Comparison of ENCODE assay signal across 25 cellular contexts in the genomic region with DNA sequence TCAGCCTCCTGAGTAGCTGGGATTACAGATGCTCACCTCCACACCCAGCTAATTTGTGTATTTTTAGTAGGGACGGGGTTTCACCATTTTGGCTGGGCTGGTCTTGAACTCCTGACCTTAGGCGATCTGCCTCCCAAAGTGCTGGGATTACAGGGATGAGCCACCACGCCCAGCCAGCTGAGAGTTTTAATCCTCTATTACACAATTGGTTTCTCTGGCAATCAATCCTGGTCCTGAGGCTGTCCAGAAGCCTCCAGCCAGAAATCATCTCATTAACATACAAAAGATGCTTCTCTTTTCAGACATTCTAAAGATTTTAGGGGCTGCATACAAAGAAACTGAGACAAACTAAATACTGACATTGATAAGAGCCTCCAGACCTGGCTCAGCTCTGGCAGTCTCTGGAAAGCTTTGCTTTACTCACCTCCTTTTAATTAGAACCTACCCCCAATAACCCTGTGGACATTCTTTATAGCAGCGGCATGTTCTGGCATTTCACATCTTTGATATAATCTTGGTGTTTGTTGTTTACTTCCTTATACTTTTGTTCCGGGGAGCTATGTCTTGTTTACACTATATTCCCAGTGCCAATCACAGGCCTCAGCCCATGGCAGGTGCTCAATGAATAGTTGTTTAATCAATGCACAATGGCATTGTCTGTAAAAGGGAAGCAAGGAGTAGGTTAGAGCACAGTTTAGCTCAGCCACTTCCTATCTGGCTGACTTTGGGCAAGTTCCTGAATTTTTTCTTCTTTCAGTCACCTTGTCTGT. TPM values are rescaled to one million over a fixed set of nuclear protein-coding genes. Genes with fewer than 3 reads are reported as not detected.
A peak's percentile ranks its signal among the peaks of the same experiment; 100 is the strongest.
DNase-seq lines count a peak whose midpoint lies in the region; ATAC-seq and TF ChIP-seq lines count a peak whose summit lies in the region.
"Had no signal": no experiment of that assay in that cellular context is flagged by ENCODE, and none has a peak within 500 bp of the region (broad histone marks: within the 10 kb centered on the region; RNA-seq: fewer than 3 reads in every experiment).

No MANE protein-coding gene starts in this region.

- peaks cover 0 to 6% (median 0%) of the 10 kb centered on the region in 3 donors for H3K36me3 ChIP-seq in Peyer's patch
- H3K36me3 ChIP-seq: uterus had no signal

- no peak overlapping the region for H3K4me3 ChIP-seq in Peyer's patch
- H3K4me3 ChIP-seq: pancreas, right lobe of liver, uterus had no signal

- TF ChIP-seq CTCF in Peyer's patch (IDR thresholded peaks at IDR 0.05) (no peak), HFFc6 (IDR thresholded peaks at IDR 0.05) (no peak)

- H3K27me3 Mint-ChIP-seq in effector memory CD8-positive, alpha-beta T cell: no peaks in the 10 kb centered on the region
- no peaks in the 10 kb centered on the region for H3K27me3 Mint-ChIP-seq in stimulated activated naive B cell treated with anti-CD40 and anti-IgM and Interleukin-4, amounts not matched to agents 10 μg/mL and 1 μg/mL and 100 μg/mL, for 72 hours
- peaks cover 1% of the 10 kb centered on the region; the same call in 1 of the 2 replicates for H3K27me3 Mint-ChIP-seq in HFFc6 (ENCODE audit: insufficient read depth)
- H3K27me3 Mint-ChIP-seq: activated B cell treated with CpG ODN at 0.5 μM for 24 hours; activated CD4-positive, alpha-beta memory T cell treated with anti-CD3 and anti-CD28 coated beads for 36 hours; IgD-negative memory B cell; naive B cell had no signal

- H3K36me3 Mint-ChIP-seq in effector memory CD8-positive, alpha-beta T cell (ENCODE audit: insufficient read depth): peaks cover 11% of the 10 kb centered on the region
- peaks cover 2 to 7% of the 10 kb centered on the region in 2 donors for H3K36me3 Mint-ChIP-seq in stimulated activated naive B cell treated with anti-CD40 and anti-IgM and Interleukin-4, amounts not matched to agents 10 μg/mL and 1 μg/mL and 100 μg/mL, for 72 hours
- H3K36me3 Mint-ChIP-seq in HFFc6 (ENCODE audit: low read depth): peaks cover 5% of the 10 kb centered on the region; the same call in 1 of the 2 replicates
- H3K36me3 Mint-ChIP-seq: naive B cell had no signal

- peaks cover 0 to 4% (median 2%) of the 10 kb centered on the region in 4 donors for H3K4me1 ChIP-seq in Peyer's patch
- H3K4me1 ChIP-seq: pancreas had no signal

- no peaks in the 10 kb centered on the region for H3K9me3 Mint-ChIP-seq in effector memory CD8-positive, alpha-beta T cell
- no peaks in the 10 kb centered on the region for H3K9me3 Mint-ChIP-seq in stimulated activated naive B cell treated with anti-CD40 and anti-IgM and Interleukin-4, amounts not matched to agents 10 μg/mL and 1 μg/mL and 100 μg/mL, for 72 hours
- H3K9me3 Mint-ChIP-seq in HFFc6: peaks cover 4% of the 10 kb centered on the region; the same call in 1 of the 2 replicates
- H3K9me3 Mint-ChIP-seq: activated B cell treated with CpG ODN at 0.5 μM for 24 hours; activated CD4-positive, alpha-beta memory T cell treated with anti-CD3 and anti-CD28 coated beads for 36 hours; IgD-negative memory B cell; naive B cell had no signal

- H3K27ac Mint-ChIP-seq in effector memory CD8-positive, alpha-beta T cell: peak overlapping the region; percentile 38 to 70
- peak overlapping the region; percentile 47 for H3K27ac Mint-ChIP-seq in stimulated activated naive B cell treated with anti-CD40 and anti-IgM and Interleukin-4, amounts not matched to agents 10 μg/mL and 1 μg/mL and 100 μg/mL, for 72 hours
- H3K27ac Mint-ChIP-seq in HFFc6: no peak overlapping the region
- H3K27ac Mint-ChIP-seq: activated B cell treated with CpG ODN at 0.5 μM for 24 hours; activated CD4-positive, alpha-beta memory T cell treated with anti-CD3 and anti-CD28 coated beads for 36 hours; T-helper 1 cell treated with Interleukin-12 subunit alpha and Interleukin-12 subunit beta and Interleukin-4 antibody, amounts not matched to agents 30 μg/mL and 1 μg/mL, for 36 hours had no signal

- DNase-seq in SKM-1 treated with dmso at 0.1 percent for 144 hours (lab: John Stamatoyannopoulos, UW; ENCODE audit: unreplicated experiment): peak; percentile 17
- DNase-seq in SKM-1 (lab: John Stamatoyannopoulos, UW; ENCODE audit: unreplicated experiment): no peak
- peak; percentile 54 for DNase-seq in MV-4-11 (lab: John Stamatoyannopoulos, UW)
- no peak for DNase-seq in effector memory CD8-positive, alpha-beta T cell
- no peak for DNase-seq in stimulated activated naive B cell treated with anti-CD40 and anti-IgM and Interleukin-4, amounts not matched to agents 10 μg/mL and 1 μg/mL and 100 μg/mL, for 72 hours
- no peak for DNase-seq in Peyer's patch
- no peak for DNase-seq in HFFc6
- DNase-seq: ACHN; activated B cell treated with CpG ODN at 0.5 μM for 24 hours; activated CD4-positive, alpha-beta memory T cell treated with anti-CD3 and anti-CD28 coated beads for 36 hours; aorta; C1 segment of cervical spinal cord; central memory CD4-positive, alpha-beta T cell; DMS153; naive B cell; NCI-H524; pancreas; right lobe of liver; SIG-M5; stimulated activated CD4-positive, alpha-beta T cell treated with anti-CD3 and anti-CD28 coated beads, Interleukin-15, amount 100 ng/mL, for 24 hours; substantia nigra; uterus had no signal

- no peaks in the 10 kb centered on the region for H3K9me3 ChIP-seq in Peyer's patch
- H3K9me3 ChIP-seq: pancreas, right lobe of liver, uterus had no signal

- no peak overlapping the region for H3K27ac ChIP-seq in Peyer's patch
- H3K27ac ChIP-seq: pancreas, right lobe of liver, uterus had no signal

- no peak for TF ChIP-seq POLR2A in Peyer's patch (IDR thresholded peaks at IDR 0.05)

- no peaks in the 10 kb centered on the region for H3K27me3 ChIP-seq in Peyer's patch
- H3K27me3 ChIP-seq: pancreas, right lobe of liver, uterus had no signal

- no peak for ATAC-seq in effector memory CD8-positive, alpha-beta T cell (replicated peaks)
- ATAC-seq in stimulated activated naive B cell treated with anti-CD40 and anti-IgM and Interleukin-4, amounts not matched to agents 10 μg/mL and 1 μg/mL and 100 μg/mL, for 72 hours (replicated peaks): no peak
- no peak for ATAC-seq in GM21526 (IDR thresholded peaks at IDR 0.05; ENCODE audit: low FRiP score, unreplicated experiment)
- ATAC-seq: pancreas, right lobe of liver had no signal

- H3K4me1 Mint-ChIP-seq in effector memory CD8-positive, alpha-beta T cell (ENCODE audit: low read depth in 2 of 2): peaks cover 4 to 8% of the 10 kb centered on the region in 2 donors
- peaks cover 0 to 8% of the 10 kb centered on the region in 2 donors for H3K4me1 Mint-ChIP-seq in stimulated activated naive B cell treated with anti-CD40 and anti-IgM and Interleukin-4, amounts not matched to agents 10 μg/mL and 1 μg/mL and 100 μg/mL, for 72 hours
- H3K4me1 Mint-ChIP-seq in HFFc6 (ENCODE audit: low read depth): no peaks in the 10 kb centered on the region

- H3K4me3 Mint-ChIP-seq in effector memory CD8-positive, alpha-beta T cell: no peak overlapping the region
- no peak overlapping the region for H3K4me3 Mint-ChIP-seq in stimulated activated naive B cell treated with anti-CD40 and anti-IgM and Interleukin-4, amounts not matched to agents 10 μg/mL and 1 μg/mL and 100 μg/mL, for 72 hours
- no peak overlapping the region for H3K4me3 Mint-ChIP-seq in HFFc6
- H3K4me3 Mint-ChIP-seq: activated B cell treated with CpG ODN at 0.5 μM for 24 hours; activated CD4-positive, alpha-beta memory T cell treated with anti-CD3 and anti-CD28 coated beads for 36 hours; IgD-negative memory B cell; naive B cell; T-helper 1 cell treated with Interleukin-12 subunit alpha and Interleukin-12 subunit beta and Interleukin-4 antibody, amounts not matched to agents 30 μg/mL and 1 μg/mL, for 36 hours had no signal

RNA-seq across cellular contexts. Expression of a gene that starts 4.1 kb away (rescaled TPM):
- total RNA-seq in Peyer's patch: 10 to 100 TPM in 1 of 4 donors, 1 to 10 TPM in 2, under 1 TPM in 1; 0.85 to 19.8 (median 3.2) TPM
- 1 to 10 TPM; 3.3 to 6.2 (median 5.5) TPM for total RNA-seq in HFFc6 (2021; fragmentation: NEBNext Ultra II Directional; extraction: Animal tissue kit (Norgen Biotek cat#: 25700))

Comparison
In these comparisons a context has a peak if more than half of its experiments do, and no peak if none do; other contexts are left out.
1. DNase-seq: peak in SKM-1 treated with dmso at 0.1 percent for 144 hours (single experiment) and MV-4-11 (single experiment); none in SKM-1 (single experiment), effector memory CD8-positive, alpha-beta T cell (0 of 3), stimulated activated naive B cell treated with anti-CD40 and anti-IgM and Interleukin-4, amounts not matched to agents 10 μg/mL and 1 μg/mL and 100 μg/mL, for 72 hours (single experiment), Peyer's patch (0 of 3) and HFFc6 (single experiment).